Comparison of ENCODE assay signal across 10 cellular contexts in the genomic region with DNA sequence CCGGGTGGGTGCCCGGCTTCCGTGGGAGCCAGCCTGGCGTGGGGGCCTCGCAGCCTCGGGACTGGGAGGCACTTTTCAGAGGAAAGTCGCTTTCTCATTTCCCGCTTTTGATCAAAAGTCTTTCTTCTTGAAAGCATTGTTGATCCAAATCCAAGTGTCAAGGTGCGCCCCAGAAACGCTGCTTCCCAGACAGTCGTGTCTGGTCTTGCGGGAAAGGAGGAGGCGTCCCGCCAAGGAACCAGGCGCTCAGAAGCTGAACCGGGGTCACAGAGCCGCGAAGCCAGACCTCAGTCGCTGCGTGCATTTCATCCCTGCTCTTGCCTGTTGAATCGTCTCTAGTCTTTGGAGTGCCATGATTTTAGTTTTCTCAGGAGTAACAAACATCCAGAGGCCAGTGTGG. TPM values are rescaled to one million over a fixed set of nuclear protein-coding genes. Genes with fewer than 3 reads are reported as not detected.
A peak's percentile ranks its signal among the peaks of the same experiment; 100 is the strongest.
DNase-seq lines count a peak whose midpoint lies in the region; ATAC-seq, FAIRE-seq and TF ChIP-seq lines count a peak whose summit lies in the region.
"Had no signal": no experiment of that assay in that cellular context is flagged by ENCODE, and none has a peak within 500 bp of the region (broad histone marks: within the 10 kb centered on the region; RNA-seq: fewer than 3 reads in every experiment).

No MANE protein-coding gene starts in this region.

- peak overlapping the region; percentile 64 to 68 for H3K4me3 Mint-ChIP-seq in activated T-cell treated with anti-CD3 and anti-CD28 coated beads, Interleukin-2, amount 50 U/mL, for 72 hours

- H3K27ac Mint-ChIP-seq in activated T-cell treated with anti-CD3 and anti-CD28 coated beads, Interleukin-2, amount 50 U/mL, for 72 hours: peak overlapping the region; percentile 18

- ATAC-seq in activated T-cell treated with anti-CD3 and anti-CD28 coated beads, Interleukin-2, amount 50 U/mL, for 72 hours (replicated peaks in 1 of 2): no peak
- no peak for ATAC-seq in GM12878

- TF ChIP-seq POLR2A in GM12878 (IDR thresholded peaks at IDR 0.05; ENCODE audit: low read depth, low read length) (no peak), lower leg skin (IDR thresholded peaks at IDR 0.05) (no peak)

- H3K27me3 ChIP-seq in GM12878 (replicated peaks in 1 of 2; ENCODE audit: control insufficient read depth in 2 of 2, insufficient read depth in 2 of 2, low read length in 1 of 2) (no peaks in the 10 kb centered on the region), tibial artery (no peaks in the 10 kb centered on the region)

- H4K20me1 ChIP-seq in GM12878 (ENCODE audit: control insufficient read depth, insufficient read depth): peaks cover 4% of the 10 kb centered on the region; the same call in 1 of the 2 replicates

- WGBS in GM12878 (ENCODE audit: insufficient coverage, insufficient replicate concordance, low lambda C conversion rate, missing lambda C conversion rate): 85% methylated on average over 16 of the region's 21 CpGs
- 45 to 73% methylated on average over 15 to 19 of the region's 21 CpGs for WGBS in lower leg skin, 2 donors

- POLR2A ChIA-PET in GM12878 (lab: Charles Lee): interaction anchor here (0.7 kb wide), 1 partner anchor 55 kb away, joined by 4 read pairs; no protein-coding TSS in a partner anchor

- peaks cover 0 to 3% of the 10 kb centered on the region in 2 experiments; a peak in 2 of 4 replicates for H3K36me3 ChIP-seq in GM12878 (ENCODE audit: control insufficient read depth in 2 of 2, insufficient read depth in 2 of 2, low read length in 1 of 2)
- H3K36me3 ChIP-seq in tibial artery: no peaks in the 10 kb centered on the region

- TF ChIP-seq RAD21 in GM12878 (IDR thresholded peaks at IDR 0.05; ENCODE audit: insufficient read depth, low read depth, low read length): no peak

- H3K9me3 Mint-ChIP-seq in activated T-cell treated with anti-CD3 and anti-CD28 coated beads, Interleukin-2, amount 50 U/mL, for 72 hours: no peaks in the 10 kb centered on the region

- H3K9ac ChIP-seq in GM12878 (ENCODE audit: control insufficient read depth, insufficient read depth, low read length): peak overlapping the region; percentile 47; the same call in 1 of the 2 replicates

- no peak overlapping the region for H3K27ac ChIP-seq in GM12878 (ENCODE audit: control insufficient read depth, insufficient read depth)
- H3K27ac ChIP-seq in tibial artery: peak overlapping the region; percentile 57 to 66

- no peaks in the 10 kb centered on the region for H3K27me3 Mint-ChIP-seq in activated T-cell treated with anti-CD3 and anti-CD28 coated beads, Interleukin-2, amount 50 U/mL, for 72 hours (ENCODE audit: low read depth)

- H2AFZ ChIP-seq in GM12878 (ENCODE audit: control insufficient read depth, low read depth, low read length): 0 out of 2 replicates have a peak overlapping the region, but pooled peaks have one; percentile 85

- H3K36me3 Mint-ChIP-seq in activated T-cell treated with anti-CD3 and anti-CD28 coated beads, Interleukin-2, amount 50 U/mL, for 72 hours (ENCODE audit: insufficient read depth in 2 of 2): no peaks in the 10 kb centered on the region

- in situ Hi-C loops in GM12878 (cut with MboI): loop anchor here (5.0 kb wide), 1 partner anchor 85 kb away; no protein-coding TSS in a partner anchor

- TF ChIP-seq CTCF in GM12878 (IDR thresholded peaks at IDR 0.05 in 2 of 3, conservative IDR thresholded peaks at IDR 0.05 in 1 of 3; ENCODE audit: control insufficient read depth in 2 of 3, extremely low read depth in 1 of 3, insufficient read depth in 1 of 3, low read depth in 3 of 3, low read length in 3 of 3) (no peak), lower leg skin (IDR thresholded peaks at IDR 0.05) (no peak), tibial artery (IDR thresholded peaks at IDR 0.05) (no peak)

- H3K4me2 ChIP-seq in GM12878 (ENCODE audit: control insufficient read depth, insufficient read depth): peak overlapping the region; percentile 77; the same call in 1 of the 2 replicates

- SMC1A ChIA-PET in GM12878 (lab: Charles Lee; ENCODE audit: uncharacterized antibody, unreplicated experiment): no interaction called here

- intact Hi-C loops in GM12878 (cut with micrococcal nuclease; ENCODE audit: unreplicated experiment): no loop called here
- intact Hi-C loops in lower leg skin (cut with DNase I; ENCODE audit: low total_unique reads): loop anchor here (10.0 kb wide), 1 partner anchor 78 kb away; a partner anchor contains a TSS
- intact Hi-C loops in tibial artery (cut with DNase I; ENCODE audit: low total_unique reads): loop anchor here (2.0 kb wide), 1 partner anchor 82 kb away; a partner anchor contains a TSS

- DNase-seq in activated T-cell treated with anti-CD3 and anti-CD28 coated beads, Interleukin-2, amount 50 U/mL, for 72 hours: no peak
- DNase-seq in activated T-cell treated with anti-CD3 and anti-CD28 coated beads for 4 hours (no peak), GM12878 (ENCODE audit: low read depth, low spot score) (no peak), lower leg skin (ENCODE audit: low spot score in 2 of 2) (no peak), tibial artery (no peak), Kasumi-1 (lab: John Stamatoyannopoulos, UW) (no peak), MV-4-11 (lab: John Stamatoyannopoulos, UW) (no peak), activated gamma-delta T cell treated with Interleukin-2 at 50 U/mL for 16 hours (no peak)
- DNase-seq: DMS79, NCI-H2227 treated with DMSO at 0.1 percent for 48 hours had no signal

- BruUV-seq in GM12878 (replicated peaks; lab: Mats Ljungman, UMichigan): no TSS peak

- CTCF ChIA-PET in GM12878 (lab: Yijun Ruan, JAX): no interaction called here

- H3K4me3 ChIP-seq in GM12878: peak overlapping the region; percentile 68; the same call in 1 of the 2 replicates
- peak overlapping the region; percentile 59 for H3K4me3 ChIP-seq in lower leg skin (ENCODE audit: low read depth, poor library complexity, severe bottlenecking)
- peak overlapping the region; percentile 93 for H3K4me3 ChIP-seq in tibial artery

- no peak for FAIRE-seq in GM12878 (lab: Jason Lieb, UNC)

- TF ChIP-seq EP300 in GM12878 (IDR thresholded peaks at IDR 0.05; ENCODE audit: borderline replicate concordance in 1 of 2, control insufficient read depth in 1 of 2, low read depth in 2 of 2, low read length in 2 of 2): no peak

- RAD21 ChIA-PET in GM12878 (lab: Charles Lee; ENCODE audit: unreplicated experiment): no interaction called here

- peaks cover 42% of the 10 kb centered on the region for H3K79me2 ChIP-seq in GM12878 (ENCODE audit: control insufficient read depth, insufficient read depth, low read length)

- no peaks in the 10 kb centered on the region; the same call in 2 of the 3 replicates for H3K9me3 ChIP-seq in GM12878 (replicated peaks; ENCODE audit: control insufficient read depth, insufficient read depth, low read length)
- H3K9me3 ChIP-seq in tibial artery: no peaks in the 10 kb centered on the region

- peaks cover 22% of the 10 kb centered on the region for H3K4me1 Mint-ChIP-seq in activated T-cell treated with anti-CD3 and anti-CD28 coated beads, Interleukin-2, amount 50 U/mL, for 72 hours (ENCODE audit: low read depth)

- H3K4me1 ChIP-seq in GM12878 (ENCODE audit: control insufficient read depth, insufficient read depth, low read length): no peaks in the 10 kb centered on the region; the same call in 1 of the 2 replicates
- H3K4me1 ChIP-seq in tibial artery: peaks cover 0 to 28% (median 14%) of the 10 kb centered on the region in 4 donors

TF ChIP-seq in GM12878, 131 proteins besides CTCF, POLR2A, EP300 and RAD21 (continues in another document):
- TF ChIP-seq, protein P1, sequence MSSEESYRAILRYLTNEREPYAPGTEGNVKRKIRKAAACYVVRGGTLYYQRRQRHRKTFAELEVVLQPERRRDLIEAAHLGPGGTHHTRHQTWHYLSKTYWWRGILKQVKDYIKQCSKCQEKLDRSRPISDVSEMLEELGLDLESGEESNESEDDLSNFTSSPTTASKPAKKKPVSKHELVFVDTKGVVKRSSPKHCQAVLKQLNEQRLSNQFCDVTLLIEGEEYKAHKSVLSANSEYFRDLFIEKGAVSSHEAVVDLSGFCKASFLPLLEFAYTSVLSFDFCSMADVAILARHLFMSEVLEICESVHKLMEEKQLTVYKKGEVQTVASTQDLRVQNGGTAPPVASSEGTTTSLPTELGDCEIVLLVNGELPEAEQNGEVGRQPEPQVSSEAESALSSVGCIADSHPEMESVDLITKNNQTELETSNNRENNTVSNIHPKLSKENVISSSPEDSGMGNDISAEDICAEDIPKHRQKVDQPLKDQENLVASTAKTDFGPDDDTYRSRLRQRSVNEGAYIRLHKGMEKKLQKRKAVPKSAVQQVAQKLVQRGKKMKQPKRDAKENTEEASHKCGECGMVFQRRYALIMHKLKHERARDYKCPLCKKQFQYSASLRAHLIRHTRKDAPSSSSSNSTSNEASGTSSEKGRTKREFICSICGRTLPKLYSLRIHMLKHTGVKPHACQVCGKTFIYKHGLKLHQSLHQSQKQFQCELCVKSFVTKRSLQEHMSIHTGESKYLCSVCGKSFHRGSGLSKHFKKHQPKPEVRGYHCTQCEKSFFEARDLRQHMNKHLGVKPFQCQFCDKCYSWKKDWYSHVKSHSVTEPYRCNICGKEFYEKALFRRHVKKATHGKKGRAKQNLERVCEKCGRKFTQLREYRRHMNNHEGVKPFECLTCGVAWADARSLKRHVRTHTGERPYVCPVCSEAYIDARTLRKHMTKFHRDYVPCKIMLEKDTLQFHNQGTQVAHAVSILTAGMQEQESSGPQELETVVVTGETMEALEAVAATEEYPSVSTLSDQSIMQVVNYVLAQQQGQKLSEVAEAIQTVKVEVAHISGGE (CRISPR knock-in tag; IDR thresholded peaks at IDR 0.05): no peak
- no peak for TF ChIP-seq JUND (IDR thresholded peaks at IDR 0.05; ENCODE audit: low read depth, low read length)

RNA-seq across cellular contexts. Expression of a gene that starts 1.1 kb away (rescaled TPM):
- 10 to 100 TPM; 31.3 to 51.7 TPM for total RNA-seq in activated T-cell treated with anti-CD3 and anti-CD28 coated beads, Interleukin-2, amount 50 U/mL, for 72 hours
- 159 and 174 TPM in 2 replicates for total RNA-seq in GM12878 (2013; cell fraction: nucleolus; rRNA removed)
- total RNA-seq in GM12878 (2014; rRNA removed) (27.9 and 31.6 TPM in 2 replicates), GM12878 (2014; rRNA removed; fragmentation: Illumina TruSeq; extraction: Trizol) (25.0 and 27.0 TPM in 2 replicates), GM12878 (2021) (28.7 and 31.9 TPM in 2 replicates), lower leg skin (100 to 1,000 TPM in 3 of 4 donors, 10 to 100 TPM in 1; 78.4 to 241 (median 168) TPM)
- polyA plus RNA-seq in GM12878 (2011; ENCODE audit: low read depth): 33.5 TPM
- polyA plus RNA-seq in GM12878 (2011; rRNA removed) (122 and 204 TPM in 2 replicates), GM12878 (2014; fragmentation: Illumina TruSeq; extraction: Trizol) (30.7 and 31.2 TPM in 2 replicates), GM12878 (2014; fragmentation: Nextera tagmentation; extraction: Ambion mirVana) (10 to 100 TPM in 1 of 2 experiments, 1 to 10 TPM in 1; 7.7 to 14.0 TPM), GM12878 (2014; rRNA removed) (41.6 and 41.8 TPM in 2 replicates), GM12878 (2016; fragmentation: Nextera tagmentation; extraction: Ambion mirVana) (10 to 100 TPM; 35.8 to 40.2 TPM)
- polyA plus RNA-seq in GM12878 (2011; cell fraction: cytosol; rRNA removed): 69.8 and 101 TPM in 2 replicates
- 95.0 and 131 TPM in 2 replicates for polyA plus RNA-seq in GM12878 (2011; cell fraction: nucleus; rRNA removed)
- polyA plus RNA-seq in GM12878 (2012): 62.6 and 115 TPM in 2 replicates
- 34.5 and 49.7 TPM in 2 replicates for polyA minus RNA-seq in GM12878 (2011; rRNA and poly(A)+ RNA removed)
- 30.2 and 31.9 TPM in 2 replicates for polyA minus RNA-seq in GM12878 (2011; cell fraction: cytosol; rRNA and poly(A)+ RNA removed)
- 40.9 and 42.3 TPM in 2 replicates for polyA minus RNA-seq in GM12878 (2011; cell fraction: nucleus; rRNA and poly(A)+ RNA removed)
